ENCODE assay signal across 8 cellular contexts in genomic region chr6:117601811-117602150, GRCh38. TPM values are rescaled to one million over a fixed set of nuclear protein-coding genes. Genes with fewer than 3 reads are reported as not detected.
DNase-seq lines count a peak whose midpoint lies in the region; TF ChIP-seq lines count a peak whose summit lies in the region.

No MANE protein-coding gene starts in this region.

- DNase-seq in DMS53 (lab: John Stamatoyannopoulos, UW) (peak; percentile 60), DMS53 treated with DMSO at 0.1 percent for 48 hours (lab: John Stamatoyannopoulos, UW; ENCODE audit: unreplicated experiment) (no peak), H7 (peak; percentile 18), M059J (ENCODE audit: low read depth) (peak; percentile 23), brain microvascular endothelial cell (no peak), lower leg skin (ENCODE audit: low spot score in 2 of 2) (no peak), tibial artery (no peak), GM19240 (ENCODE audit: insufficient read length, low spot score) (no peak)

- TF ChIP-seq CTCF in brain microvascular endothelial cell (IDR thresholded peaks at IDR 0.05; ENCODE audit: low read depth, low read length, missing control alignments) (no peak), lower leg skin (IDR thresholded peaks at IDR 0.05) (no peak), tibial artery (IDR thresholded peaks at IDR 0.05) (no peak)

- H3K27ac ChIP-seq in brain microvascular endothelial cell = peak overlapping the region; percentile 92
- peak overlapping the region; percentile 89 to 91 for H3K27ac ChIP-seq in tibial artery

- peak overlapping the region; percentile 76 for H3K4me3 ChIP-seq in H7 (ENCODE audit: insufficient read depth, low read depth, low read length)
- peak overlapping the region; percentile 98 for H3K4me3 ChIP-seq in brain microvascular endothelial cell (ENCODE audit: low read depth, low read length)
- peak overlapping the region; percentile 97 for H3K4me3 ChIP-seq in lower leg skin (ENCODE audit: low read depth, poor library complexity, severe bottlenecking)
- H3K4me3 ChIP-seq in tibial artery = peak overlapping the region; percentile 96 to 98

- peaks cover 0 to 31% (median 7%) of the 10 kb centered on the region in 4 donors for H3K4me1 ChIP-seq in tibial artery

- H3K9me3 ChIP-seq in tibial artery = no peaks in the 10 kb centered on the region

- in situ Hi-C loops in brain microvascular endothelial cell (cut with HindIII; ENCODE audit: low pct_ligation_motif_present, low sequenced_read_pairs) = no loop called here

- H3K36me3 ChIP-seq in H7 (replicated peaks; ENCODE audit: control insufficient read depth, insufficient read depth, low read length) (no peaks in the 10 kb centered on the region; the same call in 1 of the 2 replicates), brain microvascular endothelial cell (replicated peaks) (peaks cover 6% of the 10 kb centered on the region), tibial artery (peaks cover 0 to 5% (median 0%) of the 10 kb centered on the region in 3 donors)

- TF ChIP-seq POLR2A in lower leg skin (IDR thresholded peaks at IDR 0.05) = no peak

- intact Hi-C loops in lower leg skin (cut with DNase I; ENCODE audit: low total_unique reads) = no loop called here
- intact Hi-C loops in tibial artery (cut with DNase I; ENCODE audit: low total_unique reads) = loop anchor here (5.0 kb wide), 1 partner anchor 54 kb away; no protein-coding TSS in a partner anchor

- WGBS in lower leg skin, 2 donors = 1% methylated on average over 12 of the region's 12 CpGs

- H3K27me3 ChIP-seq in H7 (ENCODE audit: control insufficient read depth, insufficient read depth, low read length) (no peaks in the 10 kb centered on the region), brain microvascular endothelial cell (replicated peaks) (no peaks in the 10 kb centered on the region), tibial artery (no peaks in the 10 kb centered on the region)

RNA-seq across cellular contexts. Expression of gene GOPC, which starts 0.5 kb away (rescaled TPM):
- 17.0 and 19.6 TPM in 2 replicates for total RNA-seq in H7 (2014; rRNA removed; shearing (Covaris generic))
- 23.0 and 37.7 TPM in 2 replicates for total RNA-seq in M059J (2014; rRNA removed; shearing (Covaris generic))
- total RNA-seq in lower leg skin = 10 to 100 TPM; 20.2 to 24.7 (median 22.2) TPM

Comparison
In these comparisons a context has a peak if more than half of its experiments do, and no peak if none do; other contexts are left out.
1. DNase-seq: peak in DMS53 (single experiment), H7 (single experiment) and M059J (single experiment); none in DMS53 treated with DMSO at 0.1 percent for 48 hours (single experiment), brain microvascular endothelial cell (single experiment), lower leg skin (0 of 2), tibial artery (0 of 2) and GM19240 (single experiment).
2. Peak in every context shown above with its lines, with median percentiles within 50 percentile points of each other: H3K4me3 ChIP-seq.